Comparison of ENCODE assay signal across 3 cellular contexts in genomic region chr21:35968564-35968963, GRCh38.
"Had no signal": no experiment of that assay in that cellular context is flagged by ENCODE, and none has a peak within 500 bp of the region (broad histone marks: within the 10 kb centered on the region; RNA-seq: fewer than 3 reads in every experiment).

No MANE protein-coding gene starts in this region.

- H3K4me3 ChIP-seq: GM12878 had no signal

- DNase-seq: GDM1, GF-D8 had no signal

- ATAC-seq: GM12878 had no signal
